Comparison of ENCODE assay signal across 13 cellular contexts in the genomic region with DNA sequence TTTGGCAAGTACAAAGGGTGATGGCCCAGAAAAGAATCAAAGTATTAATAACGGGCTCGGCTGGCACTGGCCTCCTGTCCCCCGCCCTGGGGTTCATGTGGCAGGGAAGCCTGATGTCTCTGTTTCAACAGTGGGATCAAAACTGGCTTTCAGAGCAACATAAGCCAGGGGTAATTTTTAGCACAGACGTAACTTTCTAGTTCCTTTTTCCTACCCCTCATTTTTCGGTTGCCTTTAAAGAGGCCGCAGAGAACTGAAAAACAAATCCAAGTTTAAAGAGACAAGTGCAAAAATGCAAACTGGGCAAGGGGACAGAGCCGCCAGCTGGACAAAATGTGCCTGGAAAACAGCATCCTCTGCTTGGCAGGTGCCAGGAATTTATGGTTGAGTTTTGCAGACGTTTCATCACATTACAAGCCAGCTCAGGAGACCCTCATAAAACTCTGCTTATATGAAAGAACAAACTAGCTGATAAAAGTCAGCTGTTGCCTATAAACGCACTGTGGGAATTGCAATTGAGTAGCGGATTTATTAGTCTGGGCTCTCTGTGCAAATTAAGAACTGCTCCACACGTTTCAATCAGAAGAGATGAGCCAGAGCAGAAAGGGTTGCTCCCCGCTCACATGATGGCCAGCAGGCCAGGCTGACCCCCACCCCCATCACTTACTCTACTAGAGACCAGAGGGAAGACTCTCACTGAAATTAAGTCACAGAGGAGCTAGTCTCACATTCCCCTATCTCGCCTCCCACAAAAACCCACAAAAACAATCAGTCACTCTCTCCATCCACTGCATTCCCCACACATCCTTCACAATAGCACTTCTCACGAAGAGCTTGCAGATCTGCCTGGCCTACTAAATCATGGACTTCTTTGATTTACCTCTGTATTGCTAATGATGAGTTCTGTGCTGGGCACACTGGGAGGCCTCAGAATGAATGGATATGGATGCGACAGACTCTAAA. TPM values are rescaled to one million over a fixed set of nuclear protein-coding genes. Genes with fewer than 3 reads are reported as not detected.
DNase-seq lines count a peak whose midpoint lies in the region; ATAC-seq and TF ChIP-seq lines count a peak whose summit lies in the region.
"Had no signal": no experiment of that assay in that cellular context is flagged by ENCODE, and none has a peak within 500 bp of the region (broad histone marks: within the 10 kb centered on the region; RNA-seq: fewer than 3 reads in every experiment).

No MANE protein-coding gene starts in this region.

- peak overlapping the region; percentile 72 for H3K27ac ChIP-seq in caudate nucleus (ENCODE audit: low read depth, low read length)
- H3K27ac ChIP-seq in spleen: peak overlapping the region in 5 of 8 donors; percentile 23 to 70 (median 49)
- H3K27ac ChIP-seq: left lung had no signal

- H3K4me3 ChIP-seq in spleen: no peak overlapping the region
- H3K4me3 ChIP-seq: left lung, smooth muscle cell had no signal

- 49 to 54% (median 52%) methylated on average over 15 of the region's 15 CpGs for WGBS in spleen, 5 donors

- TF ChIP-seq POLR2A in spleen (IDR thresholded peaks at IDR 0.05): no peak

- no peak for TF ChIP-seq CTCF in spleen (IDR thresholded peaks at IDR 0.05 in 8 of 11, conservative IDR thresholded peaks at IDR 0.05 in 3 of 11)

- no peaks in the 10 kb centered on the region for H3K9me3 ChIP-seq in spleen
- H3K9me3 ChIP-seq: left lung had no signal

- H3K27me3 ChIP-seq in spleen (replicated peaks in 1 of 7): peaks cover 0 to 14% (median 0%) of the 10 kb centered on the region in 7 donors

- ATAC-seq in GM18498 (IDR thresholded peaks at IDR 0.05; ENCODE audit: unreplicated experiment) (peak; percentile 66), HG02885 (IDR thresholded peaks at IDR 0.05; ENCODE audit: poor library complexity, unreplicated experiment) (peak; percentile 49), GM19035 (IDR thresholded peaks at IDR 0.05; ENCODE audit: unreplicated experiment) (no peak), HG02623 (IDR thresholded peaks at IDR 0.05; ENCODE audit: unreplicated experiment) (no peak)
- ATAC-seq: left lung, WTC11 had no signal

- intact Hi-C loops in spleen (cut with DNase I; ENCODE audit: low total_unique reads): no loop called here

- H3K36me3 ChIP-seq in spleen: peaks cover 0 to 16% (median 3%) of the 10 kb centered on the region in 6 donors

- H3K4me1 ChIP-seq in spleen: peaks cover 0 to 29% (median 2%) of the 10 kb centered on the region in 6 donors

- peak in 1 of 61 donors; percentile 0 for DNase-seq in caudate nucleus (lab: John Stamatoyannopoulos, UW)
- DNase-seq in spleen: no peak
- no peak for DNase-seq in effector CD8-positive, alpha-beta T cell (lab: John Stamatoyannopoulos, UW)
- no peak for DNase-seq in A172 (ENCODE audit: low spot score)
- DNase-seq: activated naive CD8-positive, alpha-beta T cell treated with anti-CD3 and anti-CD28 coated beads, Interleukin-2, amount 10 ng/mL, durations not matched to agents 7 days and 5 days; left lung; stimulated activated naive CD4-positive, alpha-beta T cell had no signal

RNA-seq across cellular contexts. Expression of a gene that starts 15.8 kb away (rescaled TPM):
- 1 to 10 TPM; 1.2 to 8.2 (median 4.3) TPM for total RNA-seq in spleen
- polyA plus RNA-seq in spleen: 1 to 10 TPM; 1.5 to 7.7 (median 3.9) TPM
- 16.0 and 22.5 TPM in 2 replicates for total RNA-seq in A172 (2014; rRNA removed; shearing (Covaris generic))

RNA-seq across cellular contexts. Expression of a gene that starts 41.9 kb away (rescaled TPM):
- total RNA-seq in spleen: 1 to 10 TPM in 1 of 7 donors, under 1 TPM in 5, not detected in 1; 0.37 to 1.0 (median 0.53) TPM
- under 1 TPM; 0.20 to 0.50 (median 0.48) TPM for polyA plus RNA-seq in spleen
- 0.22 TPM in 1 of 2 replicates, not detected in the other for total RNA-seq in A172 (2014; rRNA removed; shearing (Covaris generic))
- total RNA-seq: activated naive CD8-positive, alpha-beta T cell treated with anti-CD3 and anti-CD28 coated beads, Interleukin-2, amount 10 ng/mL, durations not matched to agents 7 days and 5 days; smooth muscle cell had no signal
- polyA plus RNA-seq: smooth muscle cell had no signal

Comparison
In these comparisons a context has a peak if more than half of its experiments do, and no peak if none do; other contexts are left out.
1. ATAC-seq: peak in GM18498 (single experiment) and HG02885 (single experiment); none in GM19035 (single experiment) and HG02623 (single experiment).